8 cellular contexts compared by ENCODE assay signal in genomic region chr1:59699227-59699847, GRCh38.
DNase-seq lines count a peak whose midpoint lies in the region; ATAC-seq, FAIRE-seq and TF ChIP-seq lines count a peak whose summit lies in the region.

No MANE protein-coding gene starts in this region.

- H3K4me1 ChIP-seq in lower lobe of right lung, result peaks cover 39% of the 10 kb centered on the region

- FAIRE-seq in urothelium cell line (lab: Jason Lieb, UNC), result no peak

- TF ChIP-seq CTCF in lower lobe of right lung (IDR thresholded peaks at IDR 0.05), result peak; percentile 95

- no peak overlapping the region for H3K4me3 ChIP-seq in lower lobe of right lung

- H3K27me3 ChIP-seq in lower lobe of right lung (ENCODE audit: low read depth), result no peaks in the 10 kb centered on the region

- H3K27ac ChIP-seq in lower lobe of right lung, result no peak overlapping the region

- ATAC-seq in lower lobe of right lung (peak; percentile 57 to 69), GM18868 (IDR thresholded peaks at IDR 0.05; ENCODE audit: unreplicated experiment) (no peak)

- H3K9me3 ChIP-seq in lower lobe of right lung, result no peaks in the 10 kb centered on the region

- no peaks in the 10 kb centered on the region for H3K36me3 ChIP-seq in lower lobe of right lung

- DNase-seq in DMS 273 treated with DMSO at 0.1 percent for 48 hours (lab: John Stamatoyannopoulos, UW) (peak; percentile 26), HT1080 (ENCODE audit: low read depth) (peak; percentile 59), OCI-M1 (lab: John Stamatoyannopoulos, UW) (peak; percentile 66), lower lobe of right lung (no peak), urothelium cell line (ENCODE audit: low spot score) (peak; percentile 44)
- peak; percentile 32 for DNase-seq in central memory CD4-positive, alpha-beta T cell
- no peak for DNase-seq in stimulated activated CD4-positive, alpha-beta T cell treated with anti-CD3 and anti-CD28 coated beads, Interleukin-2, amount 100 ng/mL, for 24 hours

- intact Hi-C loops in lower lobe of right lung (cut with DNase I), result no loop called here

Comparison
In these comparisons a context has a peak if more than half of its experiments do, and no peak if none do; other contexts are left out.
1. DNase-seq: peak in DMS 273 treated with DMSO at 0.1 percent for 48 hours (single experiment), HT1080 (single experiment), OCI-M1 (single experiment), central memory CD4-positive, alpha-beta T cell (single experiment) and urothelium cell line (single experiment); none in lower lobe of right lung (single experiment) and stimulated activated CD4-positive, alpha-beta T cell treated with anti-CD3 and anti-CD28 coated beads, Interleukin-2, amount 100 ng/mL, for 24 hours (0 of 2).